ENCODE assay signal across 10 cellular contexts in the genomic region with DNA sequence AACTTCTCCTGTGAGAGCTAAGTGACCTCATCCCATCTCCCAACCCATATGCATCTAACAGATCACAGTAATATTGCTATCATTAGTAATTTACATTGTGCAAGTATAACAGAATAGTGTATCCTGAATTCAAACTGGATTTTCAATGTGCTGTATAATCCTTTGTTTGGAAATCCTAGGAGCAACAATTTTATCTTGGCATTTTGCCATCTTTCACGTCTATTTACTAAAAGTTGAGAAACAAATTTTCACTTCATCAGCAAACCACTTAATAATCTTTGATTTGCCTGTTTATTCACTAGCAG. TPM values are rescaled to one million over a fixed set of nuclear protein-coding genes. Genes with fewer than 3 reads are reported as not detected.
DNase-seq lines count a peak whose midpoint lies in the region; ATAC-seq, FAIRE-seq and TF ChIP-seq lines count a peak whose summit lies in the region.
"Had no signal": no experiment of that assay in that cellular context is flagged by ENCODE, and none has a peak within 500 bp of the region (broad histone marks: within the 10 kb centered on the region; RNA-seq: fewer than 3 reads in every experiment).

No MANE protein-coding gene starts in this region.

- H3K4me1 ChIP-seq in mesenchymal stem cell (ENCODE audit: control insufficient read depth, insufficient read depth, low read depth, low read length), result peaks cover 4% of the 10 kb centered on the region

- 30% methylated on average over 1 of the region's 1 CpG for WGBS in mesenchymal stem cell

- H2BK5ac ChIP-seq in mesenchymal stem cell (ENCODE audit: low read depth, low read length, poor library complexity, severe bottlenecking), result no peak overlapping the region

- H4K91ac ChIP-seq in mesenchymal stem cell (ENCODE audit: low read length), result no peak overlapping the region

- H3K4ac ChIP-seq in mesenchymal stem cell (ENCODE audit: low read depth in 1 of 2, low read length in 2 of 2), result no peak overlapping the region

- no peak for ATAC-seq in activated naive CD8-positive, alpha-beta T cell treated with anti-CD3 and anti-CD28 coated beads, Interleukin-2, amount 50 U/mL, for 24 hours

- no peak overlapping the region for H3K4me2 ChIP-seq in mesenchymal stem cell (ENCODE audit: low read length, poor library complexity, severe bottlenecking)

- TF ChIP-seq POLR2A in H54 (IDR thresholded peaks at IDR 0.05; ENCODE audit: low read depth, low read length), result no peak

- H4K8ac ChIP-seq in mesenchymal stem cell (ENCODE audit: low read length), result no peak overlapping the region

- no peak overlapping the region for H2BK12ac ChIP-seq in mesenchymal stem cell (ENCODE audit: low read length in 2 of 2)

- no peak for TF ChIP-seq CTCF in AG10803 (conservative IDR thresholded peaks at IDR 0.05; ENCODE audit: low read length)

- H3K9me3 ChIP-seq in mesenchymal stem cell (ENCODE audit: control insufficient read depth, low read length), result no peaks in the 10 kb centered on the region

- H2AK5ac ChIP-seq in mesenchymal stem cell (ENCODE audit: low read length, severe bottlenecking), result no peak overlapping the region

- H3K14ac ChIP-seq in mesenchymal stem cell (ENCODE audit: low read length in 2 of 2), result no peak overlapping the region

- no peaks in the 10 kb centered on the region for H3K9me3 Mint-ChIP-seq in activated naive CD8-positive, alpha-beta T cell treated with anti-CD3 and anti-CD28 coated beads, Interleukin-2, amount 50 U/mL, for 24 hours

- H3K4me3 ChIP-seq in AG10803 (ENCODE audit: low read length), result no peak overlapping the region
- H3K4me3 ChIP-seq in mesenchymal stem cell (ENCODE audit: insufficient read depth in 1 of 2, low read depth in 1 of 2, low read length in 2 of 2), result peak overlapping the region in 1 of 2 experiments; percentile 82

- no peak overlapping the region for H3K18ac ChIP-seq in mesenchymal stem cell (ENCODE audit: low read depth in 1 of 2, low read length in 2 of 2)

- H3K36me3 Mint-ChIP-seq in activated naive CD8-positive, alpha-beta T cell treated with anti-CD3 and anti-CD28 coated beads, Interleukin-2, amount 50 U/mL, for 24 hours (ENCODE audit: low read depth), result peaks cover 15% of the 10 kb centered on the region

- no peak overlapping the region for H3K27ac ChIP-seq in mesenchymal stem cell (ENCODE audit: low read length, poor library complexity, severe bottlenecking)

- FAIRE-seq in H54 (lab: Jason Lieb, UNC), result peak; percentile 73
- FAIRE-seq: kidney had no signal

- no peak overlapping the region for H2BK15ac ChIP-seq in mesenchymal stem cell (ENCODE audit: low read depth, poor library complexity, severe bottlenecking)

- peaks cover 2% of the 10 kb centered on the region for H3K79me1 ChIP-seq in mesenchymal stem cell (replicated peaks; ENCODE audit: low read length, poor library complexity, severe bottlenecking)

- H3K4me3 Mint-ChIP-seq in activated naive CD8-positive, alpha-beta T cell treated with anti-CD3 and anti-CD28 coated beads, Interleukin-2, amount 50 U/mL, for 24 hours, result peak overlapping the region; percentile 90

- H3K36me3 ChIP-seq in mesenchymal stem cell (ENCODE audit: control insufficient read depth in 1 of 2, insufficient read depth in 2 of 2, low read depth in 1 of 2, low read length in 2 of 2), result no peaks in the 10 kb centered on the region

- peak; percentile 12 for DNase-seq in AG10803 (ENCODE audit: low read depth)
- DNase-seq in H54 (ENCODE audit: insufficient read length, low spot score), result no peak
- no peak for DNase-seq in activated naive CD8-positive, alpha-beta T cell treated with anti-CD3 and anti-CD28 coated beads, Interleukin-2, amount 50 U/mL, for 24 hours
- DNase-seq in mesenchymal stem cell, result peak; percentile 50
- DNase-seq in GOT3 (lab: John Stamatoyannopoulos, UW), result no peak
- DNase-seq in mesenteric fat pad (ENCODE audit: low spot score), result no peak
- DNase-seq in NCI-H187 treated with DMSO at 0.1 percent for 48 hours (lab: John Stamatoyannopoulos, UW), result no peak
- DNase-seq in retina, result no peak
- DNase-seq: KG1, kidney had no signal

- H3K4me1 Mint-ChIP-seq in activated naive CD8-positive, alpha-beta T cell treated with anti-CD3 and anti-CD28 coated beads, Interleukin-2, amount 50 U/mL, for 24 hours, result peaks cover 56% of the 10 kb centered on the region

- H2BK120ac ChIP-seq in mesenchymal stem cell (ENCODE audit: low read depth, low read length), result no peak overlapping the region

- no peaks in the 10 kb centered on the region for H3K27me3 Mint-ChIP-seq in activated naive CD8-positive, alpha-beta T cell treated with anti-CD3 and anti-CD28 coated beads, Interleukin-2, amount 50 U/mL, for 24 hours

- peak overlapping the region; percentile 86 for H3K9ac ChIP-seq in mesenchymal stem cell (ENCODE audit: low read length)

- H3K23ac ChIP-seq in mesenchymal stem cell (ENCODE audit: low read length in 2 of 2), result no peak overlapping the region

- H3K27ac Mint-ChIP-seq in activated naive CD8-positive, alpha-beta T cell treated with anti-CD3 and anti-CD28 coated beads, Interleukin-2, amount 50 U/mL, for 24 hours, result peak overlapping the region; percentile 28

- no peaks in the 10 kb centered on the region for H3K27me3 ChIP-seq in mesenchymal stem cell (ENCODE audit: control insufficient read depth in 1 of 2, insufficient read depth in 1 of 2, low read length in 2 of 2)

- H2AFZ ChIP-seq in mesenchymal stem cell (ENCODE audit: low read depth, low read length), result no peak overlapping the region

RNA-seq across cellular contexts. Expression of a gene that starts 3.8 kb away (rescaled TPM):
- polyA plus RNA-seq in mesenchymal stem cell (2013, experiment 1 of 2), result 23.5 TPM
- polyA plus RNA-seq in mesenchymal stem cell (2013, experiment 2 of 2), result 24.4 TPM
- 39.0 TPM for total RNA-seq in mesenteric fat pad

Comparison
In these comparisons a context has a peak if more than half of its experiments do, and no peak if none do; other contexts are left out.
1. DNase-seq: peak in AG10803 (single experiment) and mesenchymal stem cell (single experiment); none in H54 (single experiment), activated naive CD8-positive, alpha-beta T cell treated with anti-CD3 and anti-CD28 coated beads, Interleukin-2, amount 50 U/mL, for 24 hours (single experiment), GOT3 (single experiment), mesenteric fat pad (single experiment), NCI-H187 treated with DMSO at 0.1 percent for 48 hours (single experiment) and retina (single experiment).